Comparison of ENCODE assay signal across 8 cellular contexts in genomic region chr16:67277999-67278772, GRCh38. TPM values are rescaled to one million over a fixed set of nuclear protein-coding genes. Genes with fewer than 3 reads are reported as not detected.
DNase-seq lines count a peak whose midpoint lies in the region; ATAC-seq lines count a peak whose summit lies in the region.

No MANE protein-coding gene starts in this region.

- H3K9me3 ChIP-seq in HAP-1 (no peaks in the 10 kb centered on the region), iPS-18a (ENCODE audit: control insufficient read depth, low read depth, low read length) (no peaks in the 10 kb centered on the region), stomach smooth muscle (ENCODE audit: control insufficient read depth in 2 of 2, low read length in 2 of 2) (no peaks in the 10 kb centered on the region)

- no peaks in the 10 kb centered on the region for H3K27me3 Mint-ChIP-seq in activated T-helper 2 cell treated with anti-CD3 and anti-CD28 coated beads, Interferon-gamma antibody, Interleukin-2, Interleukin-4, amounts not matched to agents 10 μg/mL and 5 μg/mL and 100 μg/mL, durations not matched to agents 14 hours and 24 hours and 36 hours (ENCODE audit: low read depth)

- intact Hi-C loops in activated T-helper 2 cell treated with anti-CD3 and anti-CD28 coated beads, Interferon-gamma antibody, Interleukin-2, Interleukin-4, amounts not matched to agents 10 μg/mL and 5 μg/mL and 100 μg/mL, durations not matched to agents 14 hours and 24 hours and 36 hours (cut with micrococcal nuclease), result loop anchor here (2.0 kb wide), 2 partner anchors 31 to 61 kb away; partner anchors contain the start of gene FHOD1

- DNase-seq in 8988T (peak; percentile 68), HAP-1 (ENCODE audit: low spot score in 2 of 2) (no peak), NCI-H526 treated with DMSO at 0.1 percent for 48 hours (lab: John Stamatoyannopoulos, UW) (no peak), SIG-M5 treated with dmso at 0.1 percent for 504 hours (lab: John Stamatoyannopoulos, UW; ENCODE audit: unreplicated experiment) (no peak)
- no peak for DNase-seq in activated T-helper 2 cell treated with anti-CD3 and anti-CD28 coated beads, Interferon-gamma antibody, Interleukin-2, Interleukin-4, amounts not matched to agents 10 μg/mL and 5 μg/mL and 100 μg/mL, durations not matched to agents 14 hours and 24 hours and 36 hours (ENCODE audit: low spot score)

- in situ Hi-C loops in HAP-1 (cut with MboI; ENCODE audit: low sequenced_read_pairs), result no loop called here

- peaks cover 19% of the 10 kb centered on the region for H3K36me3 Mint-ChIP-seq in activated T-helper 2 cell treated with anti-CD3 and anti-CD28 coated beads, Interferon-gamma antibody, Interleukin-2, Interleukin-4, amounts not matched to agents 10 μg/mL and 5 μg/mL and 100 μg/mL, durations not matched to agents 14 hours and 24 hours and 36 hours (ENCODE audit: low read depth)

- H3K27ac ChIP-seq in iPS-18a (ENCODE audit: low read length), result no peak overlapping the region
- H3K27ac ChIP-seq in stomach smooth muscle (ENCODE audit: low read length), result no peak overlapping the region

- H3K4me3 Mint-ChIP-seq in activated T-helper 2 cell treated with anti-CD3 and anti-CD28 coated beads, Interferon-gamma antibody, Interleukin-2, Interleukin-4, amounts not matched to agents 10 μg/mL and 5 μg/mL and 100 μg/mL, durations not matched to agents 14 hours and 24 hours and 36 hours (ENCODE audit: low read depth), result peak overlapping the region; percentile 84

- peak overlapping the region; percentile 52 for H3K4me3 ChIP-seq in HAP-1
- H3K4me3 ChIP-seq in iPS-18a (ENCODE audit: low read length), result peak overlapping the region; percentile 58
- peak overlapping the region; percentile 40 to 72 for H3K4me3 ChIP-seq in stomach smooth muscle (ENCODE audit: low read length in 2 of 2)

- no peaks in the 10 kb centered on the region for H3K9me3 Mint-ChIP-seq in activated T-helper 2 cell treated with anti-CD3 and anti-CD28 coated beads, Interferon-gamma antibody, Interleukin-2, Interleukin-4, amounts not matched to agents 10 μg/mL and 5 μg/mL and 100 μg/mL, durations not matched to agents 14 hours and 24 hours and 36 hours

- H3K4me1 Mint-ChIP-seq in activated T-helper 2 cell treated with anti-CD3 and anti-CD28 coated beads, Interferon-gamma antibody, Interleukin-2, Interleukin-4, amounts not matched to agents 10 μg/mL and 5 μg/mL and 100 μg/mL, durations not matched to agents 14 hours and 24 hours and 36 hours (ENCODE audit: low read depth), result peaks cover 24% of the 10 kb centered on the region

- H3K27me3 ChIP-seq in HAP-1 (ENCODE audit: low read depth), result no peaks in the 10 kb centered on the region
- H3K27me3 ChIP-seq in iPS-18a (ENCODE audit: control insufficient read depth, insufficient read depth, low read length), result peaks cover 14% of the 10 kb centered on the region
- H3K27me3 ChIP-seq in stomach smooth muscle (ENCODE audit: control insufficient read depth in 1 of 2, insufficient read depth in 2 of 2, low read length in 2 of 2), result no peaks in the 10 kb centered on the region

- no peak for ATAC-seq in GM19328 (IDR thresholded peaks at IDR 0.05; ENCODE audit: unreplicated experiment)

- peaks cover 27% of the 10 kb centered on the region for H3K36me3 ChIP-seq in HAP-1 (replicated peaks)
- no peaks in the 10 kb centered on the region for H3K36me3 ChIP-seq in iPS-18a (ENCODE audit: control insufficient read depth, low read depth, low read length)
- peaks cover 0 to 2% of the 10 kb centered on the region in 2 donors for H3K36me3 ChIP-seq in stomach smooth muscle (ENCODE audit: control insufficient read depth in 2 of 2, insufficient read depth in 2 of 2, low read length in 2 of 2)

- H3K9ac ChIP-seq in iPS-18a (ENCODE audit: low read length) (no peak overlapping the region), stomach smooth muscle (ENCODE audit: low read length in 2 of 2) (peak overlapping the region in 1 of 2 donors; percentile 42)

- H3K27ac Mint-ChIP-seq in activated T-helper 2 cell treated with anti-CD3 and anti-CD28 coated beads, Interferon-gamma antibody, Interleukin-2, Interleukin-4, amounts not matched to agents 10 μg/mL and 5 μg/mL and 100 μg/mL, durations not matched to agents 14 hours and 24 hours and 36 hours, result peak overlapping the region; percentile 86

- H3K4me1 ChIP-seq in HAP-1 (peaks cover 6% of the 10 kb centered on the region), iPS-18a (ENCODE audit: control insufficient read depth, low read depth, low read length) (no peaks in the 10 kb centered on the region), stomach smooth muscle (ENCODE audit: control insufficient read depth, insufficient read depth, low read length) (peaks cover 21% of the 10 kb centered on the region)

RNA-seq across cellular contexts. Expression of gene PLEKHG4, which starts 1.1 kb away (rescaled TPM):
- total RNA-seq in activated T-helper 2 cell treated with anti-CD3 and anti-CD28 coated beads, Interferon-gamma antibody, Interleukin-2, Interleukin-4, amounts not matched to agents 10 μg/mL and 5 μg/mL and 100 μg/mL, durations not matched to agents 14 hours and 24 hours and 36 hours, result 30.4 and 33.4 TPM in 2 replicates

RNA-seq across cellular contexts. Expression of gene SLC9A5, which starts 29.4 kb away (rescaled TPM):
- 5.1 and 6.4 TPM in 2 replicates for total RNA-seq in activated T-helper 2 cell treated with anti-CD3 and anti-CD28 coated beads, Interferon-gamma antibody, Interleukin-2, Interleukin-4, amounts not matched to agents 10 μg/mL and 5 μg/mL and 100 μg/mL, durations not matched to agents 14 hours and 24 hours and 36 hours

RNA-seq across cellular contexts. Expression of gene FHOD1, which starts 30.9 kb away (rescaled TPM):
- 134 and 141 TPM in 2 replicates for total RNA-seq in activated T-helper 2 cell treated with anti-CD3 and anti-CD28 coated beads, Interferon-gamma antibody, Interleukin-2, Interleukin-4, amounts not matched to agents 10 μg/mL and 5 μg/mL and 100 μg/mL, durations not matched to agents 14 hours and 24 hours and 36 hours

RNA-seq across cellular contexts. Expression of gene KCTD19, which starts 48.4 kb away (rescaled TPM):
- total RNA-seq in activated T-helper 2 cell treated with anti-CD3 and anti-CD28 coated beads, Interferon-gamma antibody, Interleukin-2, Interleukin-4, amounts not matched to agents 10 μg/mL and 5 μg/mL and 100 μg/mL, durations not matched to agents 14 hours and 24 hours and 36 hours, result 0.87 and 1.2 TPM in 2 replicates

RNA-seq across cellular contexts. Expression of gene LRRC36, which starts 48.4 kb away (rescaled TPM):
- 0.60 and 0.89 TPM in 2 replicates for total RNA-seq in activated T-helper 2 cell treated with anti-CD3 and anti-CD28 coated beads, Interferon-gamma antibody, Interleukin-2, Interleukin-4, amounts not matched to agents 10 μg/mL and 5 μg/mL and 100 μg/mL, durations not matched to agents 14 hours and 24 hours and 36 hours
